Comparison of ENCODE assay signal across 8 cellular contexts in the genomic region with DNA sequence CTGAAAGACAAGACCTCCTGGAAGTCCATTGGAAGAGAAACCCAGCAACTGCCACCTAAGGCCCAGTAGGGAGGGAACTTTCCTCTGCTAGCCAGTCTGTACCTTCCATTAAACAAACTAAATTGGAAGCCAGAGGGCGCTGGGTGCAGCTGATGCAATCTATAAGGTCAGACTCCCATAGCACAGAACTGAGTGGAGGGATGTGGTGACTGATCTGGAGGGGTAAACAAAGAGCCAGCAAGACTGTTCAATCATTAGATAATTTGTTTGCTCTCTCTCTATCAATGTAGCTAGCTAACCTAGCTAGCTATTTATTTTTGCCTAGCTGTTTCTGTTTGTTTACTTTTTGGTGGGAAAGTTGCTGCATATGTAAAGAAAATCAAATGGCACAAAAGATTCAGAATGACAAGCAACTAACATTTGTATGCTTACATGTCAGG.
DNase-seq lines count a peak whose midpoint lies in the region; ATAC-seq and TF ChIP-seq lines count a peak whose summit lies in the region.

No MANE protein-coding gene starts in this region.

- DNase-seq in Daoy (ENCODE audit: low read depth) (peak; percentile 45), H4 (ENCODE audit: low spot score) (peak; percentile 88), NCI-H524 treated with DMSO at 0.1 percent for 48 hours (lab: John Stamatoyannopoulos, UW) (peak; percentile 3), globus pallidus (ENCODE audit: low spot score) (peak; percentile 2), omental fat pad (ENCODE audit: low spot score) (no peak)
- peak; percentile 35 for DNase-seq in activated CD8-positive, alpha-beta T cell treated with anti-CD3 and anti-CD28 coated beads, Interleukin-2, amount 10 ng/mL, durations not matched to agents 7 days and 5 days
- peak; percentile 24 for DNase-seq in stimulated activated CD4-positive, alpha-beta T cell treated with anti-CD3 and anti-CD28 coated beads, Interleukin-1b, Interleukin-23, amount 100 ng/mL, for 48 hours

- TF ChIP-seq CTCF in omental fat pad (IDR thresholded peaks at IDR 0.05): no peak

- no peaks in the 10 kb centered on the region for H3K36me3 Mint-ChIP-seq in activated CD8-positive, alpha-beta T cell treated with anti-CD3 and anti-CD28 coated beads, Interleukin-2, amount 10 ng/mL, durations not matched to agents 7 days and 5 days (ENCODE audit: low read depth)

- POLR2A ChIA-PET in activated CD8-positive, alpha-beta T cell treated with anti-CD3 and anti-CD28 coated beads, Interleukin-2, amount 10 ng/mL, durations not matched to agents 7 days and 5 days (lab: Charles Lee): no interaction called here

- CTCF ChIA-PET in activated CD8-positive, alpha-beta T cell treated with anti-CD3 and anti-CD28 coated beads, Interleukin-2, amount 10 ng/mL, durations not matched to agents 7 days and 5 days (lab: Charles Lee): interaction anchor here (0.7 to 2.6 kb wide), 6 partner anchors 15 to 1188 kb away, joined by 3 to 10 read pairs (median 3); no protein-coding TSS in a partner anchor

- H3K27ac Mint-ChIP-seq in activated CD8-positive, alpha-beta T cell treated with anti-CD3 and anti-CD28 coated beads, Interleukin-2, amount 10 ng/mL, durations not matched to agents 7 days and 5 days: no peak overlapping the region

- no peaks in the 10 kb centered on the region for H3K4me1 Mint-ChIP-seq in activated CD8-positive, alpha-beta T cell treated with anti-CD3 and anti-CD28 coated beads, Interleukin-2, amount 10 ng/mL, durations not matched to agents 7 days and 5 days (ENCODE audit: low read depth)

- H3K9me3 Mint-ChIP-seq in activated CD8-positive, alpha-beta T cell treated with anti-CD3 and anti-CD28 coated beads, Interleukin-2, amount 10 ng/mL, durations not matched to agents 7 days and 5 days (ENCODE audit: insufficient read depth): no peaks in the 10 kb centered on the region

- H3K27me3 Mint-ChIP-seq in activated CD8-positive, alpha-beta T cell treated with anti-CD3 and anti-CD28 coated beads, Interleukin-2, amount 10 ng/mL, durations not matched to agents 7 days and 5 days (ENCODE audit: low read depth): peaks cover 2% of the 10 kb centered on the region

- ATAC-seq in activated CD8-positive, alpha-beta T cell treated with anti-CD3 and anti-CD28 coated beads, Interleukin-2, amount 10 ng/mL, durations not matched to agents 7 days and 5 days: peak; percentile 58
- no peak for ATAC-seq in HG02798 (IDR thresholded peaks at IDR 0.05; ENCODE audit: poor library complexity, unreplicated experiment)
- ATAC-seq in omental fat pad (ENCODE audit: low FRiP score): no peak

- no peak overlapping the region for H3K4me3 Mint-ChIP-seq in activated CD8-positive, alpha-beta T cell treated with anti-CD3 and anti-CD28 coated beads, Interleukin-2, amount 10 ng/mL, durations not matched to agents 7 days and 5 days
